In genomic region chr9:111957856-111958631, GRCh38 we compare ENCODE assay signal across 8 cellular contexts.
DNase-seq lines count a peak whose midpoint lies in the region; ATAC-seq and TF ChIP-seq lines count a peak whose summit lies in the region.

No MANE protein-coding gene starts in this region.

- peaks cover 30% of the 10 kb centered on the region for H3K27me3 Mint-ChIP-seq in activated CD8-positive, alpha-beta memory T cell treated with anti-CD3 and anti-CD28 coated beads, Interleukin-2, amount 10 ng/mL, durations not matched to agents 7 days and 5 days

- no peaks in the 10 kb centered on the region for H3K79me2 ChIP-seq in parathyroid adenoma

- peaks cover 9 to 52% (median 18%) of the 10 kb centered on the region in 3 donors for H3K4me1 ChIP-seq in esophagus squamous epithelium
- H3K4me1 ChIP-seq in parathyroid adenoma = no peaks in the 10 kb centered on the region

- DNase-seq in activated CD8-positive, alpha-beta memory T cell treated with anti-CD3 and anti-CD28 coated beads, Interleukin-2, amount 10 ng/mL, durations not matched to agents 7 days and 5 days = peak; percentile 44
- no peak for DNase-seq in activated CD8-positive, alpha-beta memory T cell treated with anti-CD3 and anti-CD28 coated beads, Interleukin-2, amount 50 U/mL, for 48 hours
- DNase-seq in HPDE6-E6E7 (ENCODE audit: extremely low spot score) (peak; percentile 84), SW 1271 (lab: John Stamatoyannopoulos, UW) (peak; percentile 91 to 99), esophagus squamous epithelium (lab: John Stamatoyannopoulos, UW) (no peak), GM20000 (ENCODE audit: low spot score) (no peak), iPS-NIHi7 (ENCODE audit: extremely low spot score) (no peak)

- no peak overlapping the region for H3K9ac ChIP-seq in parathyroid adenoma

- H3K27ac ChIP-seq in esophagus squamous epithelium = peak overlapping the region; percentile 56 to 86 (median 76)
- H3K27ac ChIP-seq in parathyroid adenoma = no peak overlapping the region

- no peaks in the 10 kb centered on the region for H3K9me3 Mint-ChIP-seq in activated CD8-positive, alpha-beta memory T cell treated with anti-CD3 and anti-CD28 coated beads, Interleukin-2, amount 10 ng/mL, durations not matched to agents 7 days and 5 days (ENCODE audit: low read depth)

- intact Hi-C loops in esophagus squamous epithelium (cut with DNase I) = no loop called here

- TF ChIP-seq POLR2A in esophagus squamous epithelium (IDR thresholded peaks at IDR 0.05) = no peak

- TF ChIP-seq CTCF in esophagus squamous epithelium (IDR thresholded peaks at IDR 0.05) = no peak
- TF ChIP-seq CTCF in parathyroid adenoma (IDR thresholded peaks at IDR 0.05) = no peak
- TF ChIP-seq CTCF in GM20000 (IDR thresholded peaks at IDR 0.05; ENCODE audit: extremely low read depth, missing control alignments) = no peak

- CTCF ChIA-PET in activated CD8-positive, alpha-beta memory T cell treated with anti-CD3 and anti-CD28 coated beads, Interleukin-2, amount 10 ng/mL, durations not matched to agents 7 days and 5 days (lab: Charles Lee) = no interaction called here

- no peak overlapping the region for H3K27ac Mint-ChIP-seq in activated CD8-positive, alpha-beta memory T cell treated with anti-CD3 and anti-CD28 coated beads, Interleukin-2, amount 10 ng/mL, durations not matched to agents 7 days and 5 days

- H3K9me3 ChIP-seq in esophagus squamous epithelium (no peaks in the 10 kb centered on the region), parathyroid adenoma (ENCODE audit: control insufficient read depth, low read length) (no peaks in the 10 kb centered on the region)

- peak overlapping the region; percentile 37 for H3K4me3 Mint-ChIP-seq in activated CD8-positive, alpha-beta memory T cell treated with anti-CD3 and anti-CD28 coated beads, Interleukin-2, amount 10 ng/mL, durations not matched to agents 7 days and 5 days

- H3K4me2 ChIP-seq in parathyroid adenoma (ENCODE audit: low read length) = peak overlapping the region; percentile 42

- ATAC-seq in activated CD8-positive, alpha-beta memory T cell treated with anti-CD3 and anti-CD28 coated beads, Interleukin-2, amount 10 ng/mL, durations not matched to agents 7 days and 5 days = peak; percentile 75

- H2AFZ ChIP-seq in parathyroid adenoma = peak overlapping the region; percentile 45

- peaks cover 11% of the 10 kb centered on the region for H3K4me1 Mint-ChIP-seq in activated CD8-positive, alpha-beta memory T cell treated with anti-CD3 and anti-CD28 coated beads, Interleukin-2, amount 10 ng/mL, durations not matched to agents 7 days and 5 days

- H3K27me3 ChIP-seq in esophagus squamous epithelium (no peaks in the 10 kb centered on the region), parathyroid adenoma (ENCODE audit: control insufficient read depth, insufficient read depth, low read length) (no peaks in the 10 kb centered on the region)

- 4% methylated on average over 3 of the region's 3 CpGs for WGBS in esophagus squamous epithelium, 2 donors

- H3K4me3 ChIP-seq in esophagus squamous epithelium (peak overlapping the region in 2 of 4 donors; percentile 10 to 52), parathyroid adenoma (ENCODE audit: low read depth, low read length) (peak overlapping the region; percentile 20)

- H3K36me3 Mint-ChIP-seq in activated CD8-positive, alpha-beta memory T cell treated with anti-CD3 and anti-CD28 coated beads, Interleukin-2, amount 10 ng/mL, durations not matched to agents 7 days and 5 days = no peaks in the 10 kb centered on the region

- H3K36me3 ChIP-seq in esophagus squamous epithelium = no peaks in the 10 kb centered on the region
- H3K36me3 ChIP-seq in parathyroid adenoma (ENCODE audit: control insufficient read depth, insufficient read depth, low read length) = no peaks in the 10 kb centered on the region

Comparison
In these comparisons a context has a peak if more than half of its experiments do, and no peak if none do; other contexts are left out.
1. DNase-seq: peak in activated CD8-positive, alpha-beta memory T cell treated with anti-CD3 and anti-CD28 coated beads, Interleukin-2, amount 10 ng/mL, durations not matched to agents 7 days and 5 days (single experiment), HPDE6-E6E7 (single experiment) and SW 1271 (2 of 2); none in activated CD8-positive, alpha-beta memory T cell treated with anti-CD3 and anti-CD28 coated beads, Interleukin-2, amount 50 U/mL, for 48 hours (single experiment), esophagus squamous epithelium (single experiment), GM20000 (single experiment) and iPS-NIHi7 (single experiment).